Comparison of ENCODE assay signal across 8 cellular contexts in genomic region chr14:65170768-65171251, GRCh38.
A peak's percentile ranks its signal among the peaks of the same experiment; 100 is the strongest.
DNase-seq lines count a peak whose midpoint lies in the region; ATAC-seq and TF ChIP-seq lines count a peak whose summit lies in the region.

No MANE protein-coding gene starts in this region.

- no peaks in the 10 kb centered on the region for H3K9me3 Mint-ChIP-seq in activated naive CD4-positive, alpha-beta T cell treated with anti-CD3 and anti-CD28 coated beads, Interleukin-2, amount 50 U/mL, for 24 hours

- H3K4me1 Mint-ChIP-seq in activated naive CD4-positive, alpha-beta T cell treated with anti-CD3 and anti-CD28 coated beads, Interleukin-2, amount 50 U/mL, for 24 hours, result peaks cover 10% of the 10 kb centered on the region

- DNase-seq in AG04449 (ENCODE audit: low read depth, low spot score), result no peak
- peak; percentile 11 for DNase-seq in RPMI8226
- DNase-seq in left cardiac atrium, result peak; percentile 27
- no peak for DNase-seq in retinal pigment epithelial cell (ENCODE audit: low read depth)
- DNase-seq in HK-2 (ENCODE audit: unreplicated experiment), result no peak

- peak overlapping the region; percentile 80 for H3K4me3 Mint-ChIP-seq in activated naive CD4-positive, alpha-beta T cell treated with anti-CD3 and anti-CD28 coated beads, Interleukin-2, amount 50 U/mL, for 24 hours

- CTCF ChIA-PET in AG04449 (lab: Yijun Ruan, JAX), result interaction anchor here (0.9 to 16.0 kb wide), 8 partner anchors 9 to 788 kb away, joined by 3 to 229 read pairs (median 3); partner anchors contain the start of gene FUT8

- peak overlapping the region; percentile 60 for H3K27ac Mint-ChIP-seq in activated naive CD4-positive, alpha-beta T cell treated with anti-CD3 and anti-CD28 coated beads, Interleukin-2, amount 50 U/mL, for 24 hours

- POLR2A ChIA-PET in AG04449 (lab: Yijun Ruan, JAX), result interaction anchor here (0.8 to 1.4 kb wide), 2 partner anchors 37 to 240 kb away, joined by 3 to 4 read pairs; no protein-coding TSS in a partner anchor

- H3K4me3 ChIP-seq in AG04449 (ENCODE audit: low read depth, low read length), result peak overlapping the region; percentile 41
- peak overlapping the region; percentile 37 for H3K4me3 ChIP-seq in retinal pigment epithelial cell (ENCODE audit: low read length)

- H3K36me3 Mint-ChIP-seq in activated naive CD4-positive, alpha-beta T cell treated with anti-CD3 and anti-CD28 coated beads, Interleukin-2, amount 50 U/mL, for 24 hours, result no peaks in the 10 kb centered on the region

- peaks cover 4% of the 10 kb centered on the region for H3K27me3 Mint-ChIP-seq in activated naive CD4-positive, alpha-beta T cell treated with anti-CD3 and anti-CD28 coated beads, Interleukin-2, amount 50 U/mL, for 24 hours

- ATAC-seq in GM21723 (IDR thresholded peaks at IDR 0.05; ENCODE audit: unreplicated experiment) (peak; percentile 38), left cardiac atrium (peak; percentile 27 to 81), GM19351 (IDR thresholded peaks at IDR 0.05; ENCODE audit: unreplicated experiment) (no peak)

- intact Hi-C loops in left cardiac atrium (cut with DNase I), result no loop called here

- TF ChIP-seq CTCF in AG04449 (IDR thresholded peaks at IDR 0.05; ENCODE audit: insufficient read depth, low read length, missing control alignments) (peak; percentile 70), retinal pigment epithelial cell (conservative IDR thresholded peaks at IDR 0.05; ENCODE audit: low read depth, low read length) (peak; percentile 53)

Comparison
In these comparisons a context has a peak if more than half of its experiments do, and no peak if none do; other contexts are left out.
1. DNase-seq: peak in RPMI8226 (single experiment) and left cardiac atrium (single experiment); none in AG04449 (single experiment), retinal pigment epithelial cell (single experiment) and HK-2 (single experiment).